Comparison of ENCODE assay signal across 20 cellular contexts in genomic region chr10:89242840-89243586, GRCh38. TPM values are rescaled to one million over a fixed set of nuclear protein-coding genes. Genes with fewer than 3 reads are reported as not detected.
DNase-seq lines count a peak whose midpoint lies in the region; ATAC-seq, FAIRE-seq and TF ChIP-seq lines count a peak whose summit lies in the region.
"Had no signal": no experiment of that assay in that cellular context is flagged by ENCODE, and none has a peak within 500 bp of the region (broad histone marks: within the 10 kb centered on the region; RNA-seq: fewer than 3 reads in every experiment).

No MANE protein-coding gene starts in this region.

- no peaks in the 10 kb centered on the region for H3K9me3 ChIP-seq in breast epithelium
- H3K9me3 ChIP-seq in mucosa of descending colon, result no peaks in the 10 kb centered on the region
- H3K9me3 ChIP-seq in prostate gland, result no peaks in the 10 kb centered on the region
- H3K9me3 ChIP-seq: thoracic aorta had no signal

- peak; percentile 52 for ATAC-seq in HG02885 (IDR thresholded peaks at IDR 0.05; ENCODE audit: poor library complexity, unreplicated experiment)
- ATAC-seq in mucosa of descending colon, result peak; percentile 23

- TF ChIP-seq POLR2A in breast epithelium (IDR thresholded peaks at IDR 0.05) (no peak), prostate gland (IDR thresholded peaks at IDR 0.05) (no peak)

- TF ChIP-seq CTCF in breast epithelium (IDR thresholded peaks at IDR 0.05) (no peak), mucosa of descending colon (IDR thresholded peaks at IDR 0.05) (no peak), prostate gland (IDR thresholded peaks at IDR 0.05) (no peak)

- H3K27ac ChIP-seq in breast epithelium, result peak overlapping the region; percentile 65 to 72
- H3K27ac ChIP-seq in prostate gland, result no peak overlapping the region
- H3K27ac ChIP-seq: thoracic aorta had no signal

- no peak for DNase-seq in GM18507 (ENCODE audit: extremely low spot score, insufficient read length, low read depth)
- DNase-seq in breast epithelium (ENCODE audit: low spot score in 2 of 2), result no peak
- peak in 1 of 3 donors; percentile 23 for DNase-seq in mucosa of descending colon
- DNase-seq in NCI-H1930 (lab: John Stamatoyannopoulos, UW), result no peak
- DNase-seq in hepatic stellate cell (ENCODE audit: low spot score), result no peak
- no peak for DNase-seq in NCI-H1417 (lab: John Stamatoyannopoulos, UW)
- DNase-seq in prostate gland (ENCODE audit: low spot score), result no peak
- DNase-seq: activated CD4-positive, CD25-positive, alpha-beta regulatory T cell; activated T-cell treated with anti-CD3 and anti-CD28 coated beads, Interleukin-2, amount 50 U/mL, for 1 hour; CD4-positive, alpha-beta T cell; GDM1; immature natural killer cell; NCI-H1105 treated with DMSO at 0.1 percent for 48 hours; SHP77 had no signal

- H3K27me3 ChIP-seq in breast epithelium, result no peaks in the 10 kb centered on the region
- no peaks in the 10 kb centered on the region for H3K27me3 ChIP-seq in prostate gland (replicated peaks; ENCODE audit: insufficient read depth)

- H3K36me3 ChIP-seq in breast epithelium (no peaks in the 10 kb centered on the region), mucosa of descending colon (ENCODE audit: low read depth) (no peaks in the 10 kb centered on the region), prostate gland (no peaks in the 10 kb centered on the region)
- H3K36me3 ChIP-seq: thoracic aorta had no signal

- H3K4me1 ChIP-seq in breast epithelium, result no peaks in the 10 kb centered on the region
- H3K4me1 ChIP-seq in mucosa of descending colon (ENCODE audit: low read depth), result no peaks in the 10 kb centered on the region
- H3K4me1 ChIP-seq in prostate gland (replicated peaks), result no peaks in the 10 kb centered on the region

- 60% methylated on average over 8 of the region's 8 CpGs for WGBS in prostate gland

- FAIRE-seq in GM18507 (lab: Jason Lieb, UNC), result peak; percentile 78
- FAIRE-seq: HTR-8/SVneo, small intestine had no signal

- intact Hi-C loops in breast epithelium (cut with DNase I; ENCODE audit: low total_unique reads) (no loop called here), mucosa of descending colon (cut with DNase I, micrococcal nuclease) (no loop called here), prostate gland (cut with DNase I) (no loop called here)

- H3K4me3 ChIP-seq in breast epithelium (no peak overlapping the region), mucosa of descending colon (no peak overlapping the region), prostate gland (no peak overlapping the region)
- H3K4me3 ChIP-seq: coronary artery, thoracic aorta had no signal

RNA-seq across cellular contexts. Expression of gene LIPA, which starts 8.6 kb away (rescaled TPM):
- total RNA-seq in breast epithelium (10 to 100 TPM; 44.9 to 90.7 (median 67.2) TPM), mucosa of descending colon (10 to 100 TPM; 20.6 to 34.5 (median 29.6) TPM), prostate gland (10 to 100 TPM; 25.6 to 37.2 TPM)

RNA-seq across cellular contexts. Expression of gene CH25H, which starts 35.9 kb away (rescaled TPM):
- total RNA-seq in breast epithelium (1 to 10 TPM in 2 of 3 donors, under 1 TPM in 1; 0.16 to 6.0 (median 2.0) TPM), mucosa of descending colon (1 to 10 TPM in 1 of 3 donors, under 1 TPM in 2; 0.80 to 1.2 (median 0.84) TPM), prostate gland (1 to 10 TPM; 1.1 to 1.6 TPM)
- total RNA-seq: neural crest cell had no signal

RNA-seq across cellular contexts. Expression of gene IFIT2, which starts 58.8 kb away (rescaled TPM):
- total RNA-seq in breast epithelium (1 to 10 TPM; 2.6 to 6.6 (median 3.5) TPM), mucosa of descending colon (1 to 10 TPM; 6.9 to 7.6 (median 7.5) TPM), prostate gland (1 to 10 TPM; 4.1 TPM)

Comparison
In these comparisons a context has a peak if more than half of its experiments do, and no peak if none do; other contexts are left out.
1. H3K27ac ChIP-seq: peak in breast epithelium (2 of 2); none in prostate gland (0 of 2).